ENCODE assay signal across 17 cellular contexts in the genomic region with DNA sequence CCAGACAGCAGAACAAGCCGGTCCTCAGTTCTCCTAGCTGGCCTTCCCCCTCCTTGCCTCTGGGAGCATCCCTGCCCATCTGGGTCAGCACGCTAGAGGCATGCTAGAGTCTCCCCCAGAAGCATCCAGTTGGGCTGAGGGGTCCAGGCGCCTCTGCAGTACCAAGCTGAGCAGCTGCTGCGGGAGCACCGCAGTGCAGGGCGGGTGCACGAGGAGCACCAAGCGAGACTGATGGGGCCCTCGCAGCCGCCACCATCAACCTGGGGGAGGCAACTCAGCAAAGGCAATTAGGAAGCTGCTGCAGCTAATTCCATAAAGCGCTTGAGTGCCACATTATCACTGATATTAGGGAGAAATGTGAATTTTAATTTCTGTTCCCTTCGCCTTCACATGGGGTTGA. TPM values are rescaled to one million over a fixed set of nuclear protein-coding genes. Genes with fewer than 3 reads are reported as not detected.
DNase-seq lines count a peak whose midpoint lies in the region; ATAC-seq and TF ChIP-seq lines count a peak whose summit lies in the region.
"Had no signal": no experiment of that assay in that cellular context is flagged by ENCODE, and none has a peak within 500 bp of the region (broad histone marks: within the 10 kb centered on the region; RNA-seq: fewer than 3 reads in every experiment).

No MANE protein-coding gene starts in this region.

- H3K4me1 ChIP-seq in H9 (ENCODE audit: insufficient read depth, low read length): peaks cover 2% of the 10 kb centered on the region; the same call in 1 of the 2 replicates
- H3K4me1 ChIP-seq: Caco-2 had no signal

- no peak overlapping the region for H3K23ac ChIP-seq in H9 (ENCODE audit: insufficient read length, low read depth, low read length)

- no CpG with 5 or more reads among the region's 12 CpGs for WGBS in H9 (ENCODE audit: extremely low coverage, insufficient read length, low lambda C conversion rate)

- H2BK20ac ChIP-seq in H9 (ENCODE audit: low read depth, low read length, poor library complexity, severe bottlenecking): no peak overlapping the region

- no peak for TF ChIP-seq CTCF in H9 (conservative IDR thresholded peaks at IDR 0.05)
- TF ChIP-seq CTCF in foreskin fibroblast (IDR thresholded peaks at IDR 0.05; ENCODE audit: low read depth, low read length): no peak

- H3K4me3 Mint-ChIP-seq in H9: no peak overlapping the region
- H3K4me3 Mint-ChIP-seq: B cell; CD4-positive, CD25-positive, alpha-beta regulatory T cell; CD8-positive, alpha-beta T cell had no signal

- peaks cover 4% of the 10 kb centered on the region; the same call in 1 of the 2 replicates for H3K27me3 Mint-ChIP-seq in H9 (ENCODE audit: low read depth)
- H3K27me3 Mint-ChIP-seq: CD4-positive, CD25-positive, alpha-beta regulatory T cell had no signal

- H3K4me1 Mint-ChIP-seq in H9: peaks cover 35 to 43% of the 10 kb centered on the region in 2 experiments
- H3K4me1 Mint-ChIP-seq: B cell; CD4-positive, CD25-positive, alpha-beta regulatory T cell had no signal

- no peak for ATAC-seq in GM21528 (IDR thresholded peaks at IDR 0.05; ENCODE audit: low FRiP score, unreplicated experiment)
- ATAC-seq: CD8-positive, alpha-beta T cell; HCT116 had no signal

- no peak overlapping the region for H3K9ac ChIP-seq in H9 (ENCODE audit: extremely low read depth, insufficient read length, low read length)
- H3K9ac ChIP-seq: BLaER1 had no signal

- no peak overlapping the region for H2AFZ ChIP-seq in H9 (ENCODE audit: low read length)

- H3K23me2 ChIP-seq in H9 (ENCODE audit: insufficient read length, low read depth, low read length, poor library complexity, severe bottlenecking): no peaks in the 10 kb centered on the region

- H3K56ac ChIP-seq in H9 (ENCODE audit: insufficient read length, low read depth, low read length): no peak overlapping the region

- no peak overlapping the region for H3K4ac ChIP-seq in H9 (ENCODE audit: low read depth, low read length)

- no peak overlapping the region for H4K5ac ChIP-seq in H9 (ENCODE audit: insufficient read length, low read depth, low read length)

- no peak overlapping the region for H3K18ac ChIP-seq in H9 (ENCODE audit: insufficient read length, low read depth, low read length)

- H2BK120ac ChIP-seq in H9 (ENCODE audit: low read depth, low read length, poor library complexity, severe bottlenecking): no peak overlapping the region

- no peak overlapping the region; the same call in 1 of the 2 replicates for H3K14ac ChIP-seq in H9 (ENCODE audit: insufficient read depth, low read length)

- no peaks in the 10 kb centered on the region for H3K9me3 ChIP-seq in H9 (ENCODE audit: control insufficient read depth, low read depth, low read length)
- H3K9me3 ChIP-seq: BLaER1, Caco-2 had no signal

- H4K20me1 ChIP-seq in H9 (ENCODE audit: control insufficient read depth, insufficient read depth, insufficient read length): no peaks in the 10 kb centered on the region
- H4K20me1 ChIP-seq: BLaER1 had no signal

- no peaks in the 10 kb centered on the region for H3K79me1 ChIP-seq in H9 (ENCODE audit: insufficient read depth, low read depth, low read length, poor library complexity, severe bottlenecking)

- no peak overlapping the region for H2BK15ac ChIP-seq in H9 (ENCODE audit: low read depth, low read length)

- H3T11ph ChIP-seq in H9 (ENCODE audit: low read length): no peak overlapping the region

- no peak overlapping the region for H3K4me3 ChIP-seq in foreskin fibroblast (ENCODE audit: low read depth in 1 of 2, low read length in 2 of 2)
- H3K4me3 ChIP-seq: BLaER1 had no signal

- H3K4me2 ChIP-seq in H9 (ENCODE audit: insufficient read depth, insufficient read length, low read length): no peak overlapping the region
- H3K4me2 ChIP-seq: BLaER1 had no signal

- no peak overlapping the region for H4K91ac ChIP-seq in H9 (ENCODE audit: insufficient read length, low read depth, low read length)

- H3K27ac ChIP-seq in H9 (ENCODE audit: insufficient read length, low read depth, low read length) (no peak overlapping the region), caudate nucleus (ENCODE audit: low read depth, low read length) (peak overlapping the region; percentile 55)
- H3K27ac ChIP-seq: BLaER1, C4-2B had no signal

- no peaks in the 10 kb centered on the region for H3K36me3 Mint-ChIP-seq in H9 (ENCODE audit: insufficient read depth in 1 of 3, low read depth in 3 of 3)
- H3K36me3 Mint-ChIP-seq: CD4-positive, CD25-positive, alpha-beta regulatory T cell; CD8-positive, alpha-beta T cell had no signal

- no peaks in the 10 kb centered on the region for H3K79me2 ChIP-seq in H9 (ENCODE audit: insufficient read depth, low read length)

- H2BK12ac ChIP-seq in H9 (ENCODE audit: insufficient read length, low read depth, low read length): no peak overlapping the region

- H4K8ac ChIP-seq in H9 (replicated peaks; ENCODE audit: insufficient read length, low read depth, low read length): no peak overlapping the region

- DNase-seq in H9 (peak; percentile 36), caudate nucleus (lab: John Stamatoyannopoulos, UW) (peak in 33 of 61 donors; percentile 9 to 69 (median 31)), islet precursor cell (peak; percentile 47), foreskin fibroblast (no peak), iPS-NIHi11 (ENCODE audit: low spot score) (no peak)
- DNase-seq: Caco-2; CD4-positive, CD25-positive, alpha-beta regulatory T cell; CD8-positive, alpha-beta T cell; DMS153; DND-41; GOT3 had no signal

- H3K27ac Mint-ChIP-seq in H9: no peak overlapping the region
- H3K27ac Mint-ChIP-seq: B cell; CD4-positive, CD25-positive, alpha-beta regulatory T cell; CD8-positive, alpha-beta T cell had no signal

- H2AK5ac ChIP-seq in H9 (ENCODE audit: insufficient read length, low read length): no peak overlapping the region

- no peaks in the 10 kb centered on the region for H3K9me3 Mint-ChIP-seq in H9
- H3K9me3 Mint-ChIP-seq: CD4-positive, CD25-positive, alpha-beta regulatory T cell; CD8-positive, alpha-beta T cell had no signal

- no peaks in the 10 kb centered on the region for H3K27me3 ChIP-seq in H9 (ENCODE audit: insufficient read depth, low read length)
- H3K27me3 ChIP-seq: BLaER1 had no signal

- H2BK5ac ChIP-seq in H9 (ENCODE audit: insufficient read length, low read length): no peak overlapping the region

RNA-seq across cellular contexts. Expression of a gene that starts 12.4 kb away (rescaled TPM):
- total RNA-seq in H9 (2021): 3.0 and 3.2 TPM in 2 replicates
- total RNA-seq: A673; B cell; Caco-2; CD4-positive, CD25-positive, alpha-beta regulatory T cell; CD8-positive, alpha-beta T cell had no signal

Comparison
In these comparisons a context has a peak if more than half of its experiments do, and no peak if none do; other contexts are left out.
1. DNase-seq: peak in H9 (single experiment), caudate nucleus (33 of 61) and islet precursor cell (single experiment); none in foreskin fibroblast (0 of 2) and iPS-NIHi11 (single experiment).